30 cellular contexts compared by ENCODE assay signal in genomic region chr2:188474316-188474715, GRCh38.
"Had no signal": no experiment of that assay in that cellular context is flagged by ENCODE, and none has a peak within 500 bp of the region (broad histone marks: within the 10 kb centered on the region; RNA-seq: fewer than 3 reads in every experiment).

No MANE protein-coding gene starts in this region.

- DNase-seq: activated CD4-positive, alpha-beta memory T cell treated with anti-CD3 and anti-CD28 coated beads, Interleukin-2, amount 10 ng/mL, durations not matched to agents 7 days and 5 days; activated CD4-positive, alpha-beta T cell treated with anti-CD3 and anti-CD28 coated beads, Interleukin-2, amount 10 ng/mL, durations not matched to agents 7 days and 5 days; activated CD4-positive, CD25-positive, alpha-beta regulatory T cell treated with anti-CD3 and anti-CD28 coated beads, Interleukin-2, amount 50 U/mL, for 72 hours; activated naive CD8-positive, alpha-beta T cell treated with anti-CD3 and anti-CD28 coated beads, Interleukin-2, amount 50 U/mL, for 24 hours; activated T-cell treated with anti-CD3 and anti-CD28 coated beads, Interleukin-2, amount 50 U/mL, for 48 hours; amygdala; caudate nucleus; cortex of kidney; effector memory CD8-positive, alpha-beta T cell; erythroblast; gastrocnemius medialis; glutamatergic neuron; left lung; natural killer cell; posterior cingulate gyrus; right lobe of liver; stimulated activated CD4-positive, alpha-beta T cell treated with anti-CD3 and anti-CD28 coated beads, Interleukin-12 subunit alpha, Interleukin-12 subunit beta, amount 100 ng/mL, for 4 hours; stimulated activated CD4-positive, alpha-beta T cell treated with anti-CD3 and anti-CD28 coated beads, Interleukin-4, amount 100 ng/mL, for 1 hour; stimulated activated naive CD8-positive, alpha-beta T cell treated with anti-CD3 and anti-CD28 coated beads, Interleukin-15, Interleukin-2, amounts not matched to agents 100 U/mL and 50 U/mL, for 24 hours; T1000; testis; transverse colon; WERI-Rb-1 had no signal

- H3K36me3 Mint-ChIP-seq: activated naive CD4-positive, alpha-beta T cell treated with anti-CD3 and anti-CD28 coated beads, Interleukin-2, amount 50 U/mL, for 24 hours; natural killer cell had no signal

- H3K27me3 Mint-ChIP-seq: activated CD4-positive, alpha-beta memory T cell treated with anti-CD3 and anti-CD28 coated beads, Interleukin-2, amount 10 ng/mL, durations not matched to agents 7 days and 5 days; activated CD4-positive, alpha-beta T cell treated with anti-CD3 and anti-CD28 coated beads, Interleukin-2, amount 10 ng/mL, durations not matched to agents 7 days and 5 days; activated naive CD4-positive, alpha-beta T cell treated with anti-CD3 and anti-CD28 coated beads, Interleukin-2, amount 50 U/mL, for 24 hours; activated naive CD8-positive, alpha-beta T cell treated with anti-CD3 and anti-CD28 coated beads, Interleukin-2, amount 50 U/mL, for 24 hours; effector memory CD8-positive, alpha-beta T cell had no signal

- H3K4me1 Mint-ChIP-seq: activated CD4-positive, alpha-beta memory T cell treated with anti-CD3 and anti-CD28 coated beads, Interleukin-2, amount 10 ng/mL, durations not matched to agents 7 days and 5 days; activated CD4-positive, alpha-beta T cell treated with anti-CD3 and anti-CD28 coated beads, Interleukin-2, amount 10 ng/mL, durations not matched to agents 7 days and 5 days; activated naive CD4-positive, alpha-beta T cell treated with anti-CD3 and anti-CD28 coated beads, Interleukin-2, amount 50 U/mL, for 24 hours; activated naive CD8-positive, alpha-beta T cell treated with anti-CD3 and anti-CD28 coated beads, Interleukin-2, amount 50 U/mL, for 24 hours; natural killer cell had no signal

- H3K36me3 ChIP-seq: gastrocnemius medialis, left lung, right lobe of liver, transverse colon, WERI-Rb-1 had no signal

- H3K4me3 Mint-ChIP-seq: activated CD4-positive, alpha-beta memory T cell treated with anti-CD3 and anti-CD28 coated beads, Interleukin-2, amount 10 ng/mL, durations not matched to agents 7 days and 5 days; activated CD4-positive, alpha-beta T cell treated with anti-CD3 and anti-CD28 coated beads, Interleukin-2, amount 10 ng/mL, durations not matched to agents 7 days and 5 days; activated naive CD4-positive, alpha-beta T cell treated with anti-CD3 and anti-CD28 coated beads, Interleukin-2, amount 50 U/mL, for 24 hours; activated naive CD8-positive, alpha-beta T cell treated with anti-CD3 and anti-CD28 coated beads, Interleukin-2, amount 50 U/mL, for 24 hours; effector memory CD8-positive, alpha-beta T cell; natural killer cell; T-helper 1 cell treated with Interleukin-12 subunit alpha and Interleukin-12 subunit beta and Interleukin-4 antibody, amounts not matched to agents 30 μg/mL and 1 μg/mL, for 36 hours had no signal

- H3K4me1 ChIP-seq: left lung, right lobe of liver, testis, transverse colon had no signal

- H3K27me3 ChIP-seq: gastrocnemius medialis, left lung, right lobe of liver, testis, transverse colon had no signal

- H3K9me3 ChIP-seq: gastrocnemius medialis, right lobe of liver, testis, transverse colon had no signal

- H3K27ac ChIP-seq: gastrocnemius medialis, left lung, right lobe of liver, skin epidermis, testis, transverse colon, WERI-Rb-1 had no signal

- H3K9me3 Mint-ChIP-seq: activated CD4-positive, alpha-beta memory T cell treated with anti-CD3 and anti-CD28 coated beads, Interleukin-2, amount 10 ng/mL, durations not matched to agents 7 days and 5 days; activated CD4-positive, alpha-beta T cell treated with anti-CD3 and anti-CD28 coated beads, Interleukin-2, amount 10 ng/mL, durations not matched to agents 7 days and 5 days; activated naive CD4-positive, alpha-beta T cell treated with anti-CD3 and anti-CD28 coated beads, Interleukin-2, amount 50 U/mL, for 24 hours; activated naive CD8-positive, alpha-beta T cell treated with anti-CD3 and anti-CD28 coated beads, Interleukin-2, amount 50 U/mL, for 24 hours; activated T-helper 2 cell treated with anti-CD3 and anti-CD28 coated beads, Interferon-gamma antibody, Interleukin-2, Interleukin-4, amounts not matched to agents 10 μg/mL and 5 μg/mL and 100 μg/mL, durations not matched to agents 14 hours and 24 hours and 36 hours; T-helper 1 cell treated with Interleukin-12 subunit alpha and Interleukin-12 subunit beta and Interleukin-4 antibody, amounts not matched to agents 30 μg/mL and 1 μg/mL, for 36 hours had no signal

- H3K27ac Mint-ChIP-seq: activated CD4-positive, alpha-beta memory T cell treated with anti-CD3 and anti-CD28 coated beads, Interleukin-2, amount 10 ng/mL, durations not matched to agents 7 days and 5 days; activated CD4-positive, alpha-beta T cell treated with anti-CD3 and anti-CD28 coated beads, Interleukin-2, amount 10 ng/mL, durations not matched to agents 7 days and 5 days; activated naive CD4-positive, alpha-beta T cell treated with anti-CD3 and anti-CD28 coated beads, Interleukin-2, amount 50 U/mL, for 24 hours; activated naive CD8-positive, alpha-beta T cell treated with anti-CD3 and anti-CD28 coated beads, Interleukin-2, amount 50 U/mL, for 24 hours; activated T-helper 2 cell treated with anti-CD3 and anti-CD28 coated beads, Interferon-gamma antibody, Interleukin-2, Interleukin-4, amounts not matched to agents 10 μg/mL and 5 μg/mL and 100 μg/mL, durations not matched to agents 14 hours and 24 hours and 36 hours; effector memory CD8-positive, alpha-beta T cell; natural killer cell; T-helper 1 cell treated with Interleukin-12 subunit alpha and Interleukin-12 subunit beta and Interleukin-4 antibody, amounts not matched to agents 30 μg/mL and 1 μg/mL, for 36 hours had no signal

- ATAC-seq: activated naive CD8-positive, alpha-beta T cell treated with anti-CD3 and anti-CD28 coated beads, Interleukin-2, amount 50 U/mL, for 24 hours; effector memory CD8-positive, alpha-beta T cell; gastrocnemius medialis; left lung; natural killer cell; right lobe of liver; stimulated activated naive CD8-positive, alpha-beta T cell treated with anti-CD3 and anti-CD28 coated beads, Interleukin-15, Interleukin-2, amounts not matched to agents 100 U/mL and 50 U/mL, for 24 hours had no signal

- H3K4me3 ChIP-seq: gastrocnemius medialis, left lung, lung, right lobe of liver, skin epidermis, testis, transverse colon had no signal

- FAIRE-seq: islet of Langerhans, urothelium cell line had no signal
